23 cellular contexts compared by ENCODE assay signal in the genomic region with DNA sequence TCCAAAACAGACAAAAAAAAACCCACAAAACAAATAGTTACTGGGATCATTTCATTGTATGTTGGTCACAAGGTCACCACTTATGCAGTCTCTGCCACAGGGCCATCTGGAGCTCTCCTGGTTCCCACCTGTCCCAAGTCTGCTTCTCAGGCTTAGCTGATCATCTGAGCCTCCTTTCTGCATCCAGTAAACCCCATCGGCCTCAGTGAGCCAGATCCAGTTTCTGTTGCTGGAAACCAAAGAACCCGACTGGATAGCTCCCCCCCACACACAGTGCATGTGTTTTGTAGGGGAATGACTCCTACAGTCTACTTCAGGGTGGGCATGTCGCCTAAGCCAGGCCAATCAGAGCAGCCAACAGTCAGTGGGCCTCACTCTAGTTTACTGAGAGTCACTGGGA.
"Had no signal": no experiment of that assay in that cellular context is flagged by ENCODE, and none has a peak within 500 bp of the region (broad histone marks: within the 10 kb centered on the region; RNA-seq: fewer than 3 reads in every experiment).

No MANE protein-coding gene starts in this region.

- H3K36me3 Mint-ChIP-seq: type B pancreatic cell had no signal

- DNase-seq: effector memory CD8-positive, alpha-beta T cell; esophagus squamous epithelium; foreskin fibroblast; glutamatergic neuron; kidney; left cardiac atrium; left ventricle myocardium superior; mesenchymal stem cell; naive B cell; nephron progenitor cell; psoas muscle; retina; small intestine; stimulated activated CD4-positive, alpha-beta T cell treated with anti-CD3 and anti-CD28 coated beads, Interleukin-12 subunit alpha, Interleukin-12 subunit beta, amount 100 ng/mL, for 4 hours; stimulated activated naive CD4-positive, alpha-beta T cell treated with Interleukin-2 at 50 U/mL for 16 hours; thyroid gland had no signal

- H3K27ac ChIP-seq: epithelial cell of prostate, esophagus squamous epithelium, gastroesophageal sphincter, parathyroid adenoma, psoas muscle, suprapubic skin, thyroid gland had no signal

- H3K36me3 ChIP-seq: esophagus squamous epithelium, gastroesophageal sphincter, suprapubic skin, thyroid gland had no signal

- H3K4me3 Mint-ChIP-seq: dendritic cell treated with granulocyte-macrophage colony-stimulating factor and Interleukin-4, amounts not matched to agents 40 ng/mL and 50 ng/mL, for 4 days; effector memory CD8-positive, alpha-beta T cell; naive B cell; nephron progenitor cell; type B pancreatic cell had no signal

- ATAC-seq: effector memory CD8-positive, alpha-beta T cell; gastroesophageal sphincter; left cardiac atrium; left ventricle myocardium superior; psoas muscle had no signal

- H3K27me3 ChIP-seq: esophagus squamous epithelium, gastroesophageal sphincter, thyroid gland had no signal

- H3K4me3 ChIP-seq: esophagus squamous epithelium, gastroesophageal sphincter, lung, psoas muscle, suprapubic skin, thyroid gland had no signal

- H3K9me3 Mint-ChIP-seq: dendritic cell treated with granulocyte-macrophage colony-stimulating factor and Interleukin-4, amounts not matched to agents 40 ng/mL and 50 ng/mL, for 4 days; effector memory CD8-positive, alpha-beta T cell; nephron progenitor cell; type B pancreatic cell had no signal

- H3K9me3 ChIP-seq: esophagus squamous epithelium, psoas muscle, suprapubic skin, thyroid gland had no signal

- H3K4me1 ChIP-seq: esophagus squamous epithelium, gastroesophageal sphincter, parathyroid adenoma, psoas muscle, suprapubic skin, thyroid gland had no signal

- H3K27ac Mint-ChIP-seq: dendritic cell treated with granulocyte-macrophage colony-stimulating factor and Interleukin-4, amounts not matched to agents 40 ng/mL and 50 ng/mL, for 4 days; effector memory CD8-positive, alpha-beta T cell; naive B cell; nephron progenitor cell; type B pancreatic cell had no signal
